In the genomic region with DNA sequence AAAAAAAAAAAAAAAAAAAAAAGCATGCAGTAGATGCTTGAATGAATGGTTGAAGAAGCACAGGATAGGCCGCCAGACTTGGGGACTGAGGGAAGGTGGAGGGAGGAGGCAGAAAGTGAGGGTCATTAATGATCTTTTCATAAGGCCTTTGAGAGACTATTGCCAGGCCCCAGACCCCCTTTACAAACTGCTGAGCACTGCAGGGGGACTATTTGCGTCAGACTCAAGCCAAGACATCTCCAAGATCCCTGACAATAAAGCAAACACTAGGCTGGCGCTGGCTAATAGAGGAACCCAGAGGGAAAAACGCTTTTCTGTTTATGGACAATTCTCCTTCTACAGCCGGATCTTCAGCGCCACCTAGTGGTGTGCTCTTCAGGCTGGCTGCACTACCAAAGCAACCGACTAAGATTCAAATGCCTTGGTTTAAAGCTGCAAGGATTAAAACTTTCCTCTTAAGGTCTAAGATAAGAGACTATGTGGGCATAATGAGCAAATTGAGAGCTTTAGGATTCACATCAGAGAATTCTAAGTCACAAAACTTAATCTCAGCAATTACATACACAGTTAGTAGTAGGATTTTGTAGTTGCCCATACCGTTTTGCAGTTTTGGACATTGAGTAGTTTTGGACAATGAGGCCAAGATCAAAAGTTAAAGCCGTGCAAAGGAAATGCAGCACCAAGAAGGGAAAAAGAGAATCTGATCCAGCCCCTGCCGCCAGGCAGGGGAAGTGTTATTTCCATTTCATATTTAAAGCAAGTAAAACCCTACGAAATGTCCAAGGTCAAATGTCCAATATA, we compare ENCODE assay signal across 8 cellular contexts. TPM values are rescaled to one million over a fixed set of nuclear protein-coding genes. Genes with fewer than 3 reads are reported as not detected.
DNase-seq lines count a peak whose midpoint lies in the region; ATAC-seq, FAIRE-seq and TF ChIP-seq lines count a peak whose summit lies in the region.

No MANE protein-coding gene starts in this region.

- intact Hi-C loops in activated T-helper 1 cell treated with anti-CD3 and anti-CD28 coated beads, Interleukin-12 subunit alpha, Interleukin-12 subunit beta, Interleukin-2, Interleukin-4 antibody, amounts not matched to agents 30 ng/mL and 10 ng/mL and 1 ng/mL, durations not matched to agents 14 hours and 24 hours and 36 hours (cut with micrococcal nuclease): loop anchor here (1.0 to 10.0 kb wide), 6 partner anchors 19 to 1019 kb away; partner anchors contain the start of gene MRPS33

- ATAC-seq in GM19035 (IDR thresholded peaks at IDR 0.05; ENCODE audit: unreplicated experiment) (peak; percentile 70), thoracic aorta (ENCODE audit: insufficient number of reproducible peaks, low FRiP score, low read depth) (no peak)

- H3K27me3 ChIP-seq in Loucy (ENCODE audit: insufficient read depth, low read length, poor library complexity, severe bottlenecking) (no peaks in the 10 kb centered on the region), neuron (ENCODE audit: insufficient read depth, low read length) (no peaks in the 10 kb centered on the region), thoracic aorta (replicated peaks; ENCODE audit: insufficient read depth) (no peaks in the 10 kb centered on the region)

- peaks cover 20% of the 10 kb centered on the region for H3K27me3 Mint-ChIP-seq in activated T-helper 1 cell treated with anti-CD3 and anti-CD28 coated beads, Interleukin-12 subunit alpha, Interleukin-12 subunit beta, Interleukin-2, Interleukin-4 antibody, amounts not matched to agents 30 ng/mL and 10 ng/mL and 1 ng/mL, durations not matched to agents 14 hours and 24 hours and 36 hours (ENCODE audit: insufficient read depth)

- TF ChIP-seq CTCF in AG09309 (IDR thresholded peaks at IDR 0.05; ENCODE audit: control insufficient read depth, insufficient read depth, low read depth, low read length, missing control alignments) (peak; percentile 98), Loucy (conservative IDR thresholded peaks at IDR 0.05; ENCODE audit: low read length) (peak; percentile 99), fibroblast of the aortic adventitia (IDR thresholded peaks at IDR 0.05; ENCODE audit: insufficient read depth, low read length) (peak; percentile 98), thoracic aorta (IDR thresholded peaks at IDR 0.05) (peak; percentile 84)

- peaks cover 7% of the 10 kb centered on the region for H3K4me1 Mint-ChIP-seq in activated T-helper 1 cell treated with anti-CD3 and anti-CD28 coated beads, Interleukin-12 subunit alpha, Interleukin-12 subunit beta, Interleukin-2, Interleukin-4 antibody, amounts not matched to agents 30 ng/mL and 10 ng/mL and 1 ng/mL, durations not matched to agents 14 hours and 24 hours and 36 hours (ENCODE audit: low read depth)

- H2AFZ ChIP-seq in Loucy (ENCODE audit: low read length) (peak overlapping the region; percentile 83; the same call in 1 of the 2 replicates), neuron (ENCODE audit: low read depth, low read length) (peak overlapping the region; percentile 32)

- H4K20me1 ChIP-seq in Loucy (ENCODE audit: insufficient read depth, low read length, poor library complexity, severe bottlenecking): no peaks in the 10 kb centered on the region

- H3K9me3 Mint-ChIP-seq in activated T-helper 1 cell treated with anti-CD3 and anti-CD28 coated beads, Interleukin-12 subunit alpha, Interleukin-12 subunit beta, Interleukin-2, Interleukin-4 antibody, amounts not matched to agents 30 ng/mL and 10 ng/mL and 1 ng/mL, durations not matched to agents 14 hours and 24 hours and 36 hours: no peaks in the 10 kb centered on the region

- no peaks in the 10 kb centered on the region for H3K9me2 ChIP-seq in Loucy (replicated peaks; ENCODE audit: low read depth, low read length)

- H3K4me2 ChIP-seq in Loucy (ENCODE audit: low read depth, low read length, poor library complexity, severe bottlenecking): no peak overlapping the region

- no peaks in the 10 kb centered on the region for H3K36me3 ChIP-seq in Loucy (ENCODE audit: insufficient read depth, low read length)
- H3K36me3 ChIP-seq in neuron (ENCODE audit: insufficient read depth, low read length): no peaks in the 10 kb centered on the region
- no peaks in the 10 kb centered on the region for H3K36me3 ChIP-seq in thoracic aorta

- FAIRE-seq in RCC 7860 (lab: Jason Lieb, UNC): peak; percentile 85

- DNase-seq in AG09309 (ENCODE audit: low read depth) (peak; percentile 35), RCC 7860 (ENCODE audit: low spot score) (peak; percentile 62), fibroblast of the aortic adventitia (ENCODE audit: low read depth) (peak; percentile 85), thoracic aorta (ENCODE audit: low spot score) (no peak)
- DNase-seq in activated T-helper 1 cell treated with anti-CD3 and anti-CD28 coated beads, Interleukin-12 subunit alpha, Interleukin-12 subunit beta, Interleukin-2, Interleukin-4 antibody, amounts not matched to agents 30 ng/mL and 10 ng/mL and 1 ng/mL, durations not matched to agents 14 hours and 24 hours and 36 hours (ENCODE audit: low spot score): peak; percentile 34

- H3K79me2 ChIP-seq in Loucy (ENCODE audit: insufficient read depth, low read length): no peaks in the 10 kb centered on the region

- no peaks in the 10 kb centered on the region for H3K36me3 Mint-ChIP-seq in activated T-helper 1 cell treated with anti-CD3 and anti-CD28 coated beads, Interleukin-12 subunit alpha, Interleukin-12 subunit beta, Interleukin-2, Interleukin-4 antibody, amounts not matched to agents 30 ng/mL and 10 ng/mL and 1 ng/mL, durations not matched to agents 14 hours and 24 hours and 36 hours (ENCODE audit: low read depth)

- H3F3A ChIP-seq in Loucy (ENCODE audit: low read depth): no peaks in the 10 kb centered on the region

- H3K9ac ChIP-seq in Loucy (ENCODE audit: low read depth, low read length, poor library complexity, severe bottlenecking): no peak overlapping the region

- H3K27ac Mint-ChIP-seq in activated T-helper 1 cell treated with anti-CD3 and anti-CD28 coated beads, Interleukin-12 subunit alpha, Interleukin-12 subunit beta, Interleukin-2, Interleukin-4 antibody, amounts not matched to agents 30 ng/mL and 10 ng/mL and 1 ng/mL, durations not matched to agents 14 hours and 24 hours and 36 hours: no peak overlapping the region

- no peak overlapping the region for H3K4me3 ChIP-seq in AG09309 (ENCODE audit: control insufficient read depth, low read depth, low read length)
- no peak overlapping the region for H3K4me3 ChIP-seq in Loucy (ENCODE audit: low read length, poor library complexity, severe bottlenecking)
- no peak overlapping the region for H3K4me3 ChIP-seq in fibroblast of the aortic adventitia (ENCODE audit: low read depth, low read length)
- H3K4me3 ChIP-seq in neuron (ENCODE audit: low read length): no peak overlapping the region
- no peak overlapping the region for H3K4me3 ChIP-seq in thoracic aorta

- no peak overlapping the region for H3K27ac ChIP-seq in thoracic aorta

- H3K9me3 ChIP-seq in Loucy (ENCODE audit: insufficient read depth, low read depth, low read length) (no peaks in the 10 kb centered on the region), neuron (ENCODE audit: low read length) (no peaks in the 10 kb centered on the region), thoracic aorta (no peaks in the 10 kb centered on the region)

- no peaks in the 10 kb centered on the region for H3K4me1 ChIP-seq in Loucy (ENCODE audit: insufficient read depth, low read length, poor library complexity, severe bottlenecking)
- peaks cover 5% of the 10 kb centered on the region for H3K4me1 ChIP-seq in neuron (ENCODE audit: insufficient read depth, low read length)
- no peaks in the 10 kb centered on the region for H3K4me1 ChIP-seq in thoracic aorta (ENCODE audit: control insufficient read depth in 1 of 2, low read depth in 2 of 2)

- H3K4me3 Mint-ChIP-seq in activated T-helper 1 cell treated with anti-CD3 and anti-CD28 coated beads, Interleukin-12 subunit alpha, Interleukin-12 subunit beta, Interleukin-2, Interleukin-4 antibody, amounts not matched to agents 30 ng/mL and 10 ng/mL and 1 ng/mL, durations not matched to agents 14 hours and 24 hours and 36 hours: no peak overlapping the region

RNA-seq across cellular contexts. Expression of gene AGK, which starts 17.9 kb away (rescaled TPM):
- total RNA-seq in activated T-helper 1 cell treated with anti-CD3 and anti-CD28 coated beads, Interleukin-12 subunit alpha, Interleukin-12 subunit beta, Interleukin-2, Interleukin-4 antibody, amounts not matched to agents 30 ng/mL and 10 ng/mL and 1 ng/mL, durations not matched to agents 14 hours and 24 hours and 36 hours: 174 and 179 TPM in 2 replicates
- total RNA-seq in fibroblast of the aortic adventitia (ENCODE audit: low replicate concordance) (28.1 and 28.7 TPM in 2 replicates), thoracic aorta (10 to 100 TPM; 27.8 to 28.3 TPM)
